19 cellular contexts compared by ENCODE assay signal in genomic region chr2:176936410-176936809, GRCh38.
"Had no signal": no experiment of that assay in that cellular context is flagged by ENCODE, and none has a peak within 500 bp of the region (broad histone marks: within the 10 kb centered on the region; RNA-seq: fewer than 3 reads in every experiment).

No MANE protein-coding gene starts in this region.

- H3K4me3 ChIP-seq: heart left ventricle, lung, pancreas, prostate gland, right lobe of liver, tibial artery, upper lobe of left lung, uterus had no signal

- DNase-seq: effector memory CD4-positive, alpha-beta T cell; heart left ventricle; hippocampal formation; left colon; left ventricle myocardium superior; mesenchymal stem cell; midbrain; naive B cell; occipital lobe; pancreas; right lobe of liver; stimulated activated CD4-positive, alpha-beta T cell treated with anti-CD3 and anti-CD28 coated beads, Interleukin-4, amount 100 ng/mL, for 1 hour; stimulated activated CD8-positive, alpha-beta memory T cell treated with anti-CD3 and anti-CD28 coated beads, Interleukin-4, amount 100 ng/mL, for 48 hours; stimulated activated naive CD8-positive, alpha-beta T cell treated with anti-CD3 and anti-CD28 coated beads, Interleukin-15, Interleukin-2, amounts not matched to agents 100 U/mL and 50 U/mL, for 24 hours; tibial artery; upper lobe of left lung; uterus had no signal

- H3K9me3 ChIP-seq: heart left ventricle, pancreas, prostate gland, right lobe of liver, tibial artery, upper lobe of left lung, uterus had no signal

- H3K27me3 ChIP-seq: pancreas, right lobe of liver, tibial artery, upper lobe of left lung, uterus had no signal

- H3K4me1 ChIP-seq: pancreas, prostate gland, right lobe of liver, tibial artery, upper lobe of left lung, uterus had no signal

- H3K36me3 ChIP-seq: heart left ventricle, pancreas, prostate gland, right lobe of liver, tibial artery, upper lobe of left lung, uterus had no signal

- H3K27ac ChIP-seq: heart left ventricle, pancreas, prostate gland, right lobe of liver, tibial artery, upper lobe of left lung, uterus had no signal
